Comparison of ENCODE assay signal across 8 cellular contexts in genomic region chr20:18507218-18508191, GRCh38. TPM values are rescaled to one million over a fixed set of nuclear protein-coding genes. Genes with fewer than 3 reads are reported as not detected.
DNase-seq lines count a peak whose midpoint lies in the region; ATAC-seq lines count a peak whose summit lies in the region.

Gene SEC23B, plus strand, starts transcription at chr20:18507940. Its CDS starts 2,896 bp downstream, at chr20:18510836.

- peak within 1 kb of the TSS; percentile 75 for H3K4me3 ChIP-seq in effector memory CD4-positive, alpha-beta T cell (ENCODE audit: insufficient read depth, low read depth, low read length, poor library complexity, severe bottlenecking)

- peaks cover 13% of the 10 kb centered on the region for H3K4me1 ChIP-seq in effector memory CD4-positive, alpha-beta T cell (ENCODE audit: control insufficient read depth, insufficient read depth, low read length, poor library complexity, severe bottlenecking)

- H3K27me3 ChIP-seq in effector memory CD4-positive, alpha-beta T cell (replicated peaks; ENCODE audit: control insufficient read depth, insufficient read depth, low read length, poor library complexity, severe bottlenecking) = no peaks in the 10 kb centered on the region

- ATAC-seq in GM21360 (IDR thresholded peaks at IDR 0.05; ENCODE audit: unreplicated experiment) = peak; percentile 96

- DNase-seq in COLO668 (lab: John Stamatoyannopoulos, UW; ENCODE audit: unreplicated experiment) (peak; percentile 96), HT1080 (ENCODE audit: low read depth) (peak; percentile 97), NOMO-1 treated with DMSO at 0.1 percent for 48 hours (lab: John Stamatoyannopoulos, UW; ENCODE audit: unreplicated experiment) (peak; percentile 96), lung microvascular endothelial cell (ENCODE audit: low read depth in 2 of 2) (peak; percentile 98)
- peak; percentile 95 to 96 for DNase-seq in activated CD8-positive, alpha-beta memory T cell treated with anti-CD3 and anti-CD28 coated beads for 4 hours (ENCODE audit: low read depth in 2 of 2)
- DNase-seq in effector memory CD4-positive, alpha-beta T cell = peak; percentile 96 to 99 (median 96)
- peak; percentile 95 to 98 (median 97) for DNase-seq in stimulated activated CD4-positive, alpha-beta T cell treated with anti-CD3 and anti-CD28 coated beads, TNF-alpha, amount 100 ng/mL, for 48 hours (ENCODE audit: low read depth in 3 of 3)

- H3K36me3 ChIP-seq in effector memory CD4-positive, alpha-beta T cell (ENCODE audit: control insufficient read depth, insufficient read depth, low read length) = peaks cover 10% of the 10 kb centered on the region

- H3K27ac ChIP-seq in effector memory CD4-positive, alpha-beta T cell (ENCODE audit: insufficient read depth, low read length, poor library complexity, severe bottlenecking) = peak within 1 kb of the TSS; percentile 96

- no peaks in the 10 kb centered on the region for H3K9me3 ChIP-seq in effector memory CD4-positive, alpha-beta T cell (ENCODE audit: control insufficient read depth, low read length)

RNA-seq across cellular contexts. Expression of gene SEC23B, which starts in this region (rescaled TPM):
- total RNA-seq in HT1080 (2014; rRNA removed; shearing (Covaris generic)) = 84.6 and 95.2 TPM in 2 replicates
- 55.6 and 60.1 TPM in 2 replicates for polyA plus RNA-seq in HT1080 (2015; cell fraction: cytosol; rRNA removed)
- polyA plus RNA-seq in HT1080 (2015; cell fraction: nucleus; rRNA removed) = 95.5 and 107 TPM in 2 replicates
- total RNA-seq in lung microvascular endothelial cell = 27.2 and 42.1 TPM in 2 replicates

Comparison
In these comparisons a context has a peak if more than half of its experiments do, and no peak if none do; other contexts are left out.
1. Peak in every context shown above with its lines: DNase-seq, ATAC-seq, H3K4me3 ChIP-seq and H3K27ac ChIP-seq.